Comparison of ENCODE assay signal across 11 cellular contexts in genomic region chr6:166977626-166978550, GRCh38.
"Had no signal": no experiment of that assay in that cellular context is flagged by ENCODE, and none has a peak within 500 bp of the region (broad histone marks: within the 10 kb centered on the region; RNA-seq: fewer than 3 reads in every experiment).

No MANE protein-coding gene starts in this region.

- DNase-seq: activated CD4-positive, alpha-beta T cell treated with anti-CD3 and anti-CD28 coated beads, Interleukin-2, amount 10 ng/mL, durations not matched to agents 7 days and 5 days; esophagus squamous epithelium; kidney; left ventricle myocardium superior; mesenchymal stem cell; ovary; sigmoid colon; stomach had no signal

- FAIRE-seq: kidney had no signal

- ATAC-seq: gastroesophageal sphincter, left ventricle myocardium superior, WTC11 had no signal

- H3K4me3 ChIP-seq: esophagus squamous epithelium, gastroesophageal sphincter, ovary, sigmoid colon, stomach, thoracic aorta had no signal
